8 cellular contexts compared by ENCODE assay signal in the genomic region with DNA sequence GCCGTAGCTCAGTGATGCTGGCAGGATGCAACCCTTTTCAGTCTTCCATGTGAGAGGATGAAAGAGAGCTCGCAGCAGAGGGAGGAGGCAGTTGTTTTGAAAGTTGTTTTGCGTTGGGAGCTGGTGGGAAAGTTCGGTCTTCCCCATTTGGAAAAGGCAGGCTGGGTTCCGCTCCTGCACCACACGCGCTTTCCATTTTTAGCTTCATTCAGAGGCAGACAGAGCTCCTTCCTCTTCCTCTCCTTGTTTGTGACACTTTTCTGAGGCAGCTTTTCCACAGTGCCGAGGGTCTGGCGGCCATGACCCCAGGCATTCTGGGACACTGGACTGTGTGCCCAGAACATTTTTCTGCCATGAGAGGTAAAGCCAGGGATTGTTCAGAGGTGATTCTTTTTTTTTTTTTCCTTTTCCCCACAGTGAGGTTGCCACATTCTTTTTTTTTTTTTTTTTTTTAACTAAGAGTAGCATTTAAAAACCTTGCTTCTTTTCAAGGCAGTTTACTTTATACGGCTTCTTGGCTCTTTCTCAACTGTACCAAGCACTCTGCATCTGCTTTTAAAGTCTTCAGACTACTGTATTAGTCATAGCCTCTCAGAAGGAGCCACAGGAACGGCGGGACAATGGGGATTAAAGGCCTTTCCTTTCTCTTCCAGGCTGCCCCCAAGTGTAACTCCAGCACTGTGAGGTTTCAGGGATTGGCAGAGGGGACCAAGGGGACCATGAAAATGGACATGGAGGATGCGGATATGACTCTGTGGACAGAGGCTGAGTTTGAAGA. TPM values are rescaled to one million over a fixed set of nuclear protein-coding genes. Genes with fewer than 3 reads are reported as not detected.
A peak's percentile ranks its signal among the peaks of the same experiment; 100 is the strongest.
DNase-seq lines count a peak whose midpoint lies in the region; ATAC-seq and TF ChIP-seq lines count a peak whose summit lies in the region.

No MANE protein-coding gene starts in this region.

- no peaks in the 10 kb centered on the region for H3K27me3 ChIP-seq in psoas muscle (ENCODE audit: insufficient read depth in 3 of 3, low read length in 2 of 3)

- H3K4me1 ChIP-seq in psoas muscle = peaks cover 4% of the 10 kb centered on the region

- WGBS in psoas muscle, 3 donors = 35 to 49% (median 41%) methylated on average over 13 of the region's 13 CpGs

- no peaks in the 10 kb centered on the region for H3K9me3 ChIP-seq in psoas muscle

- DNase-seq in GM12865 (ENCODE audit: low read depth) = no peak
- DNase-seq in SW480 (ENCODE audit: low spot score) = peak; percentile 36
- DNase-seq in fibroblast of the conjunctiva (ENCODE audit: low read depth) = peak; percentile 53
- no peak for DNase-seq in psoas muscle
- DNase-seq in HuH-7.5 (ENCODE audit: low spot score) = no peak
- DNase-seq in stimulated activated naive CD4-positive, alpha-beta T cell (lab: John Stamatoyannopoulos, UW) = no peak

- peak in 2 of 4 donors; percentile 5 to 15 for ATAC-seq in psoas muscle
- no peak for ATAC-seq in HG03354 (IDR thresholded peaks at IDR 0.05; ENCODE audit: poor library complexity, severe bottlenecking, unreplicated experiment)
- no peak for ATAC-seq in HG02973 (IDR thresholded peaks at IDR 0.05; ENCODE audit: unreplicated experiment)

- TF ChIP-seq CTCF in GM12865 (IDR thresholded peaks at IDR 0.05; ENCODE audit: insufficient read depth, low read depth, low read length, missing control alignments) (no peak), psoas muscle (IDR thresholded peaks at IDR 0.05) (no peak)

- intact Hi-C loops in psoas muscle (cut with DNase I) = loop anchor here in 1 of 2 donors (5.0 to 10.0 kb wide), 5 partner anchors 137 to 600 kb away; no protein-coding TSS in a partner anchor

- no peaks in the 10 kb centered on the region for H3K36me3 ChIP-seq in psoas muscle (ENCODE audit: insufficient read depth in 1 of 2, low read depth in 1 of 2)

- H3K27ac ChIP-seq in psoas muscle = peak overlapping the region; percentile 33

- H3K4me3 ChIP-seq in GM12865 (ENCODE audit: low read depth, low read length) (peak overlapping the region; percentile 74), psoas muscle (peak overlapping the region; percentile 59)

RNA-seq across cellular contexts. Expression of gene PRDM1, which starts 1.6 kb away (rescaled TPM):
- total RNA-seq in psoas muscle = 1 to 10 TPM; 1.3 to 2.0 (median 1.7) TPM
- under 1 TPM; 0.33 to 0.72 (median 0.36) TPM for polyA plus RNA-seq in psoas muscle

Comparison
In these comparisons a context has a peak if more than half of its experiments do, and no peak if none do; other contexts are left out.
1. DNase-seq: peak in SW480 (single experiment) and fibroblast of the conjunctiva (single experiment); none in GM12865 (single experiment), psoas muscle (0 of 2), HuH-7.5 (single experiment) and stimulated activated naive CD4-positive, alpha-beta T cell (0 of 6).